ENCODE assay signal across 12 cellular contexts in genomic region chr7:91310829-91311460, GRCh38. TPM values are rescaled to one million over a fixed set of nuclear protein-coding genes. Genes with fewer than 3 reads are reported as not detected.
DNase-seq lines count a peak whose midpoint lies in the region; FAIRE-seq and TF ChIP-seq lines count a peak whose summit lies in the region.
"Had no signal": no experiment of that assay in that cellular context is flagged by ENCODE, and none has a peak within 500 bp of the region (broad histone marks: within the 10 kb centered on the region; RNA-seq: fewer than 3 reads in every experiment).

No MANE protein-coding gene starts in this region.

- H3K27me3 ChIP-seq in Peyer's patch (no peaks in the 10 kb centered on the region), BE2C (no peaks in the 10 kb centered on the region)
- H3K27me3 ChIP-seq: testis had no signal

- peak; percentile 94 for FAIRE-seq in D721Med (lab: Jason Lieb, UNC)

- H3K27ac ChIP-seq in Peyer's patch = peak overlapping the region in 3 of 4 donors; percentile 12 to 57 (median 19)
- H3K27ac ChIP-seq: testis had no signal

- DNase-seq in D721Med (ENCODE audit: insufficient read length, low spot score) (no peak), Peyer's patch (no peak), fibroblast of the aortic adventitia (ENCODE audit: low read depth) (peak; percentile 90), renal cortical epithelial cell (ENCODE audit: low read depth) (peak; percentile 60), BE2C (no peak), ACHN (no peak), NCI-H2171 (lab: John Stamatoyannopoulos, UW) (no peak)
- DNase-seq in activated naive CD4-positive, alpha-beta T cell treated with Interleukin-2 at 50 U/mL for 16 hours = no peak
- DNase-seq: activated CD4-positive, CD25-positive, alpha-beta regulatory T cell treated with anti-CD3 and anti-CD28 coated beads, Interleukin-2, amount 50 U/mL, for 72 hours; CD4-positive, alpha-beta T cell; SHP77; testis had no signal

- H3K36me3 ChIP-seq in Peyer's patch = no peaks in the 10 kb centered on the region
- no peaks in the 10 kb centered on the region for H3K36me3 ChIP-seq in BE2C

- no peak for TF ChIP-seq CTCF in D721Med (IDR thresholded peaks at IDR 0.05; ENCODE audit: insufficient read depth, missing control alignments)
- no peak for TF ChIP-seq CTCF in Peyer's patch (IDR thresholded peaks at IDR 0.05)
- TF ChIP-seq CTCF in fibroblast of the aortic adventitia (IDR thresholded peaks at IDR 0.05; ENCODE audit: insufficient read depth, low read length) = no peak
- no peak for TF ChIP-seq CTCF in BE2C (IDR thresholded peaks at IDR 0.05; ENCODE audit: low read depth, low read length)

- H3K4me3 ChIP-seq in Peyer's patch (no peak overlapping the region), fibroblast of the aortic adventitia (ENCODE audit: low read depth, low read length) (no peak overlapping the region), BE2C (ENCODE audit: low read depth, low read length) (no peak overlapping the region)
- H3K4me3 ChIP-seq: testis had no signal

- TF ChIP-seq POLR2A in Peyer's patch (IDR thresholded peaks at IDR 0.05) = no peak

- H3K4me1 ChIP-seq in Peyer's patch (no peaks in the 10 kb centered on the region), BE2C (no peaks in the 10 kb centered on the region)
- H3K4me1 ChIP-seq: testis had no signal

- in situ Hi-C loops in ACHN (cut with HindIII; ENCODE audit: low pct_ligation_motif_present, low pct_unique_long_range_greater_than_20kb, low sequenced_read_pairs) = no loop called here

- no peaks in the 10 kb centered on the region for H3K9me3 ChIP-seq in Peyer's patch
- no peaks in the 10 kb centered on the region for H3K9me3 ChIP-seq in BE2C
- H3K9me3 ChIP-seq: testis had no signal

RNA-seq across cellular contexts. Expression of gene FZD1, which starts 46.7 kb away (rescaled TPM):
- total RNA-seq in Peyer's patch (10 to 100 TPM in 2 of 4 donors, 1 to 10 TPM in 2; 1.7 to 12.6 (median 8.9) TPM), fibroblast of the aortic adventitia (ENCODE audit: low replicate concordance) (11.8 and 28.7 TPM in 2 replicates), renal cortical epithelial cell (8.0 and 20.6 TPM in 2 replicates)
- polyA plus RNA-seq in BE2C (2012; ENCODE audit: insufficient read depth, insufficient read length, low read depth) = 1.1 TPM

Comparison
In these comparisons a context has a peak if more than half of its experiments do, and no peak if none do; other contexts are left out.
1. DNase-seq: peak in fibroblast of the aortic adventitia (single experiment) and renal cortical epithelial cell (single experiment); none in D721Med (single experiment), Peyer's patch (0 of 3), BE2C (single experiment), ACHN (single experiment), NCI-H2171 (single experiment) and activated naive CD4-positive, alpha-beta T cell treated with Interleukin-2 at 50 U/mL for 16 hours (single experiment).